8 cellular contexts compared by ENCODE assay signal in genomic region chr10:96719850-96720421, GRCh38. TPM values are rescaled to one million over a fixed set of nuclear protein-coding genes. Genes with fewer than 3 reads are reported as not detected.
A peak's percentile ranks its signal among the peaks of the same experiment; 100 is the strongest.
DNase-seq lines count a peak whose midpoint lies in the region; ATAC-seq, FAIRE-seq and TF ChIP-seq lines count a peak whose summit lies in the region.

No MANE protein-coding gene starts in this region.

- ATAC-seq in GM19324 (IDR thresholded peaks at IDR 0.05; ENCODE audit: low FRiP score, unreplicated experiment), result peak; percentile 61
- peak; percentile 40 for ATAC-seq in HG03520 (IDR thresholded peaks at IDR 0.05; ENCODE audit: unreplicated experiment)

- no peak for FAIRE-seq in bronchial epithelial cell (lab: Jason Lieb, UNC)

- peak; percentile 24 for TF ChIP-seq CTCF in bronchial epithelial cell (IDR thresholded peaks at IDR 0.05; ENCODE audit: insufficient read depth, low read length, severe bottlenecking)
- peak; percentile 52 for TF ChIP-seq CTCF in liver (IDR thresholded peaks at IDR 0.05; ENCODE audit: low read depth, low read length, missing input control)

- peak overlapping the region; percentile 70 to 96 for H3K9ac ChIP-seq in liver (ENCODE audit: low read depth in 1 of 2, low read length in 2 of 2)

- TF ChIP-seq RAD21 in liver (IDR thresholded peaks at IDR 0.05), result peak; percentile 71 to 83

- peak overlapping the region; percentile 75 to 93 for H3K27ac ChIP-seq in liver (ENCODE audit: low read depth in 1 of 2, low read length in 2 of 2)

- peaks cover 2 to 36% (median 25%) of the 10 kb centered on the region in 4 donors for H3K4me1 ChIP-seq in liver (ENCODE audit: control insufficient read depth in 4 of 4, insufficient read depth in 4 of 4, low read length in 3 of 4)

- DNase-seq in AG20443 (ENCODE audit: low spot score) (peak; percentile 39), T-helper 9 cell (peak; percentile 7), bronchial epithelial cell (ENCODE audit: low read depth) (no peak), NCI-H1105 treated with DMSO at 0.1 percent for 48 hours (lab: John Stamatoyannopoulos, UW) (no peak)
- peak; percentile 43 to 48 for DNase-seq in stimulated activated CD4-positive, alpha-beta T cell treated with anti-CD3 and anti-CD28 coated beads, Interleukin-4, amount 100 ng/mL, for 48 hours (ENCODE audit: low read depth in 2 of 2)

- 1% methylated on average over 38 of the region's 38 CpGs for WGBS in liver

- no peaks in the 10 kb centered on the region for H3K9me3 ChIP-seq in liver (ENCODE audit: control insufficient read depth in 4 of 4, low read length in 3 of 4)

- H3K36me3 ChIP-seq in bronchial epithelial cell (ENCODE audit: control insufficient read depth, insufficient read depth, low read length) (no peaks in the 10 kb centered on the region), liver (ENCODE audit: control insufficient read depth in 4 of 4, insufficient read depth in 3 of 4, low read depth in 1 of 4, low read length in 3 of 4) (no peaks in the 10 kb centered on the region)

- peaks cover 10% of the 10 kb centered on the region for H3K27me3 ChIP-seq in bronchial epithelial cell (ENCODE audit: control insufficient read depth, insufficient read depth, low read length)
- no peaks in the 10 kb centered on the region for H3K27me3 ChIP-seq in liver (ENCODE audit: control insufficient read depth in 4 of 4, insufficient read depth in 4 of 4, low read length in 3 of 4)

- H3K4me3 ChIP-seq in bronchial epithelial cell (ENCODE audit: low read depth, low read length) (no peak overlapping the region), liver (ENCODE audit: low read depth in 1 of 3, low read length in 3 of 3) (peak overlapping the region; percentile 67 to 72 (median 72))

TF ChIP-seq in liver, 16 proteins besides CTCF, POLR2A, EP300 and RAD21:
- TF ChIP-seq HNF4G (IDR thresholded peaks at IDR 0.05), result no peak
- peak; percentile 14 to 37 for TF ChIP-seq RXRA (IDR thresholded peaks at IDR 0.05)
- TF ChIP-seq YY1 (IDR thresholded peaks at IDR 0.05), result no peak
- no peak for TF ChIP-seq REST (IDR thresholded peaks at IDR 0.05)
- no peak for TF ChIP-seq TAF1 (conservative IDR thresholded peaks at IDR 0.05)
- no peak for TF ChIP-seq MAX (IDR thresholded peaks at IDR 0.05)
- TF ChIP-seq JUND (IDR thresholded peaks at IDR 0.05), result no peak
- no peak for TF ChIP-seq FOXA2 (IDR thresholded peaks at IDR 0.05)
- TF ChIP-seq NR2F2 (IDR thresholded peaks at IDR 0.05), result no peak
- TF ChIP-seq HNF4A (conservative IDR thresholded peaks at IDR 0.05), result peak in 1 of 2 donors; percentile 28
- no peak for TF ChIP-seq EGR1 (IDR thresholded peaks at IDR 0.05; ENCODE audit: low read depth in 2 of 2)
- TF ChIP-seq FOXA1 (IDR thresholded peaks at IDR 0.05), result no peak

RNA-seq across cellular contexts. Expression of gene PIK3AP1, which starts 0.4 kb away (rescaled TPM):
- total RNA-seq in bronchial epithelial cell (2.1 and 5.2 TPM in 2 replicates), liver (100 to 1,000 TPM in 1 of 2 donors, 10 to 100 TPM in 1; 43.0 to 137 TPM)
- polyA plus RNA-seq in liver, result 10 to 100 TPM; 27.3 to 58.8 TPM

Comparison
In these comparisons a context has a peak if more than half of its experiments do, and no peak if none do; other contexts are left out.
1. DNase-seq: peak in AG20443 (single experiment), T-helper 9 cell (single experiment) and stimulated activated CD4-positive, alpha-beta T cell treated with anti-CD3 and anti-CD28 coated beads, Interleukin-4, amount 100 ng/mL, for 48 hours (2 of 2); none in bronchial epithelial cell (single experiment) and NCI-H1105 treated with DMSO at 0.1 percent for 48 hours (single experiment).